Comparison of ENCODE assay signal across 19 cellular contexts in genomic region chr16:56469748-56470147, GRCh38. TPM values are rescaled to one million over a fixed set of nuclear protein-coding genes. Genes with fewer than 3 reads are reported as not detected.
DNase-seq lines count a peak whose midpoint lies in the region; ATAC-seq, FAIRE-seq and TF ChIP-seq lines count a peak whose summit lies in the region.
"Had no signal": no experiment of that assay in that cellular context is flagged by ENCODE, and none has a peak within 500 bp of the region (broad histone marks: within the 10 kb centered on the region; RNA-seq: fewer than 3 reads in every experiment).

No MANE protein-coding gene starts in this region.

- H3K4me3 ChIP-seq in keratinocyte (ENCODE audit: control insufficient read depth in 2 of 3, extremely low read depth in 1 of 3, insufficient read depth in 2 of 3, low read depth in 1 of 3, low read length in 3 of 3): no peak overlapping the region
- H3K4me3 ChIP-seq: BLaER1, HAP-1 had no signal

- no peak for DNase-seq in activated CD8-positive, alpha-beta T cell treated with anti-CD3 and anti-CD28 coated beads for 36 hours
- no peak for DNase-seq in activated CD8-positive, alpha-beta T cell treated with anti-CD3 and anti-CD28 coated beads, Interleukin-2, amount 10 ng/mL, durations not matched to agents 7 days and 5 days
- DNase-seq in epithelial cell of prostate (ENCODE audit: low read depth, low spot score) (no peak), keratinocyte (ENCODE audit: low read depth, low spot score) (no peak), type B pancreatic cell (ENCODE audit: extremely low spot score, unreplicated experiment) (no peak), cerebellar cortex (ENCODE audit: low spot score) (no peak), HCEC 1CT (no peak), ecto neural progenitor cell (ENCODE audit: low spot score) (no peak)
- DNase-seq: AML-193; CD4-positive, CD25-positive, alpha-beta regulatory T cell; DMS53; GF-D8; HFFc6 had no signal

- H3K4me1 ChIP-seq in keratinocyte (ENCODE audit: control insufficient read depth, extremely low read depth, insufficient read depth, low read length): peaks cover 12% of the 10 kb centered on the region
- H3K4me1 ChIP-seq: BLaER1, HAP-1 had no signal

- dilution Hi-C loops in keratinocyte (cut with MboI; ENCODE audit: extremely low pct_ligation_motif_present, low sequenced_read_pairs): no loop called here

- peak overlapping the region; percentile 23 for H3K4me2 ChIP-seq in keratinocyte (ENCODE audit: control insufficient read depth, extremely low read depth, insufficient read depth, low read depth, low read length)
- H3K4me2 ChIP-seq: BLaER1 had no signal

- H3K9ac ChIP-seq in keratinocyte (ENCODE audit: control insufficient read depth, extremely low read depth, insufficient read depth, low read length): no peak overlapping the region
- H3K9ac ChIP-seq: BLaER1 had no signal

- CTCF ChIA-PET in activated CD8-positive, alpha-beta T cell treated with anti-CD3 and anti-CD28 coated beads for 36 hours (lab: Charles Lee): no interaction called here
- CTCF ChIA-PET in activated CD8-positive, alpha-beta T cell treated with anti-CD3 and anti-CD28 coated beads, Interleukin-2, amount 10 ng/mL, durations not matched to agents 7 days and 5 days (lab: Charles Lee): no interaction called here

- H3K27me3 Mint-ChIP-seq in activated CD8-positive, alpha-beta T cell treated with anti-CD3 and anti-CD28 coated beads for 36 hours: no peaks in the 10 kb centered on the region
- H3K27me3 Mint-ChIP-seq in activated CD8-positive, alpha-beta T cell treated with anti-CD3 and anti-CD28 coated beads, Interleukin-2, amount 10 ng/mL, durations not matched to agents 7 days and 5 days (ENCODE audit: low read depth): no peaks in the 10 kb centered on the region
- no peaks in the 10 kb centered on the region for H3K27me3 Mint-ChIP-seq in type B pancreatic cell
- H3K27me3 Mint-ChIP-seq: CD4-positive, CD25-positive, alpha-beta regulatory T cell had no signal

- no peaks in the 10 kb centered on the region for H3K79me2 ChIP-seq in keratinocyte (ENCODE audit: control insufficient read depth, insufficient read depth, low read length)

- H3K36me3 ChIP-seq in keratinocyte (ENCODE audit: control insufficient read depth in 2 of 2, extremely low read depth in 1 of 2, insufficient read depth in 2 of 2, low read length in 2 of 2): peaks cover 33 to 54% of the 10 kb centered on the region in 2 experiments

- no peaks in the 10 kb centered on the region for H3K4me1 Mint-ChIP-seq in activated CD8-positive, alpha-beta T cell treated with anti-CD3 and anti-CD28 coated beads for 36 hours (ENCODE audit: low read depth)
- H3K4me1 Mint-ChIP-seq in activated CD8-positive, alpha-beta T cell treated with anti-CD3 and anti-CD28 coated beads, Interleukin-2, amount 10 ng/mL, durations not matched to agents 7 days and 5 days (ENCODE audit: low read depth): no peaks in the 10 kb centered on the region
- H3K4me1 Mint-ChIP-seq in type B pancreatic cell (ENCODE audit: unreplicated experiment): peaks cover 3% of the 10 kb centered on the region

- H4K20me1 ChIP-seq in keratinocyte (ENCODE audit: control insufficient read depth, extremely low read depth, insufficient read depth, low read length): peaks cover 4% of the 10 kb centered on the region
- H4K20me1 ChIP-seq: BLaER1 had no signal

- no peaks in the 10 kb centered on the region for H3K9me3 ChIP-seq in keratinocyte (ENCODE audit: control insufficient read depth, low read depth, low read length)
- H3K9me3 ChIP-seq: BLaER1, HAP-1 had no signal

- no peaks in the 10 kb centered on the region for H3K9me3 Mint-ChIP-seq in activated CD8-positive, alpha-beta T cell treated with anti-CD3 and anti-CD28 coated beads for 36 hours
- H3K9me3 Mint-ChIP-seq in activated CD8-positive, alpha-beta T cell treated with anti-CD3 and anti-CD28 coated beads, Interleukin-2, amount 10 ng/mL, durations not matched to agents 7 days and 5 days (ENCODE audit: insufficient read depth): no peaks in the 10 kb centered on the region
- H3K9me3 Mint-ChIP-seq in type B pancreatic cell: no peaks in the 10 kb centered on the region
- H3K9me3 Mint-ChIP-seq: CD4-positive, CD25-positive, alpha-beta regulatory T cell; HFFc6 had no signal

- intact Hi-C loops in activated CD8-positive, alpha-beta T cell treated with anti-CD3 and anti-CD28 coated beads for 36 hours (cut with micrococcal nuclease): no loop called here

- peaks cover 52% of the 10 kb centered on the region for H3K36me3 Mint-ChIP-seq in activated CD8-positive, alpha-beta T cell treated with anti-CD3 and anti-CD28 coated beads for 36 hours (ENCODE audit: low read depth)
- H3K36me3 Mint-ChIP-seq in activated CD8-positive, alpha-beta T cell treated with anti-CD3 and anti-CD28 coated beads, Interleukin-2, amount 10 ng/mL, durations not matched to agents 7 days and 5 days (ENCODE audit: low read depth): peaks cover 63% of the 10 kb centered on the region
- H3K36me3 Mint-ChIP-seq in type B pancreatic cell: peaks cover 32% of the 10 kb centered on the region

- H3K27me3 ChIP-seq in keratinocyte (ENCODE audit: control insufficient read depth, extremely low read depth, insufficient read depth, low read length): no peaks in the 10 kb centered on the region
- H3K27me3 ChIP-seq: BLaER1 had no signal

- TF ChIP-seq CTCF in activated CD8-positive, alpha-beta T cell treated with anti-CD3 and anti-CD28 coated beads for 36 hours (IDR thresholded peaks at IDR 0.05): no peak
- TF ChIP-seq CTCF in keratinocyte (optimal IDR thresholded peaks at IDR 0.05 in 1 of 3, IDR thresholded peaks at IDR 0.05 in 1 of 3, conservative IDR thresholded peaks at IDR 0.05 in 1 of 3; ENCODE audit: extremely low read depth in 1 of 3, insufficient read depth in 2 of 3, low read length in 3 of 3) (no peak), type B pancreatic cell (conservative IDR thresholded peaks at IDR 0.05) (no peak)

- H3K27ac Mint-ChIP-seq in activated CD8-positive, alpha-beta T cell treated with anti-CD3 and anti-CD28 coated beads for 36 hours: peak overlapping the region; percentile 13
- H3K27ac Mint-ChIP-seq in activated CD8-positive, alpha-beta T cell treated with anti-CD3 and anti-CD28 coated beads, Interleukin-2, amount 10 ng/mL, durations not matched to agents 7 days and 5 days: no peak overlapping the region
- peak overlapping the region; percentile 92 for H3K27ac Mint-ChIP-seq in type B pancreatic cell
- H3K27ac Mint-ChIP-seq: HFFc6 had no signal

- no peak for ATAC-seq in activated CD8-positive, alpha-beta T cell treated with anti-CD3 and anti-CD28 coated beads for 36 hours
- ATAC-seq in activated CD8-positive, alpha-beta T cell treated with anti-CD3 and anti-CD28 coated beads, Interleukin-2, amount 10 ng/mL, durations not matched to agents 7 days and 5 days: no peak

- H3K4me3 Mint-ChIP-seq in activated CD8-positive, alpha-beta T cell treated with anti-CD3 and anti-CD28 coated beads for 36 hours: no peak overlapping the region
- H3K4me3 Mint-ChIP-seq in activated CD8-positive, alpha-beta T cell treated with anti-CD3 and anti-CD28 coated beads, Interleukin-2, amount 10 ng/mL, durations not matched to agents 7 days and 5 days: no peak overlapping the region
- peak overlapping the region; percentile 80 for H3K4me3 Mint-ChIP-seq in type B pancreatic cell
- H3K4me3 Mint-ChIP-seq: CD4-positive, CD25-positive, alpha-beta regulatory T cell; HFFc6 had no signal

- no peaks in the 10 kb centered on the region for H3K9me1 ChIP-seq in keratinocyte (ENCODE audit: control insufficient read depth, extremely low read depth, insufficient read depth, low read length)

- H3K27ac ChIP-seq in epithelial cell of prostate (peak overlapping the region; percentile 44), keratinocyte (ENCODE audit: control insufficient read depth, insufficient read depth, low read length) (peak overlapping the region; percentile 3)
- H3K27ac ChIP-seq: 22Rv1, BLaER1 had no signal

- POLR2A ChIA-PET in activated CD8-positive, alpha-beta T cell treated with anti-CD3 and anti-CD28 coated beads for 36 hours (lab: Charles Lee): interaction anchor here (0.6 to 1.4 kb wide), 3 partner anchors 9 to 141 kb away, joined by 3 read pairs; no protein-coding TSS in a partner anchor
- POLR2A ChIA-PET in activated CD8-positive, alpha-beta T cell treated with anti-CD3 and anti-CD28 coated beads, Interleukin-2, amount 10 ng/mL, durations not matched to agents 7 days and 5 days (lab: Charles Lee): no interaction called here

- no peak for FAIRE-seq in keratinocyte (lab: Jason Lieb, UNC)
- FAIRE-seq: GM19239, H1, HTR-8/SVneo had no signal

- H2AFZ ChIP-seq in keratinocyte (ENCODE audit: control insufficient read depth, low read length): no peak overlapping the region

RNA-seq across cellular contexts. Expression of gene OGFOD1, which starts 18.4 kb away (rescaled TPM):
- 10 to 100 TPM; 51.0 to 59.2 TPM for total RNA-seq in activated CD8-positive, alpha-beta T cell treated with anti-CD3 and anti-CD28 coated beads for 36 hours
- total RNA-seq in activated CD8-positive, alpha-beta T cell treated with anti-CD3 and anti-CD28 coated beads, Interleukin-2, amount 10 ng/mL, durations not matched to agents 7 days and 5 days: 10 to 100 TPM; 41.8 to 42.0 TPM
- polyA plus RNA-seq in keratinocyte: 47.3 to 112 TPM (median 70.5 TPM) in 3 replicates
- 20.0 TPM for polyA plus RNA-seq in keratinocyte (2011; ENCODE audit: low read depth)
- 71.0 and 81.1 TPM in 2 replicates for polyA plus RNA-seq in keratinocyte (2011; cell fraction: cytosol; rRNA removed)
- 71.5 and 84.5 TPM in 2 replicates for polyA plus RNA-seq in keratinocyte (2011; cell fraction: nucleus; rRNA removed)
- 41.6 and 63.0 TPM in 2 replicates for polyA plus RNA-seq in keratinocyte (2012; ENCODE audit: low replicate concordance)
- polyA minus RNA-seq in keratinocyte: 13.3 to 67.1 TPM (median 42.0 TPM) in 3 replicates
- polyA minus RNA-seq in keratinocyte (2011; cell fraction: cytosol; rRNA and poly(A)+ RNA removed): 39.7 TPM
- polyA minus RNA-seq in keratinocyte (2011; cell fraction: nucleus; rRNA and poly(A)+ RNA removed): 38.3 and 65.9 TPM in 2 replicates
- total RNA-seq in type B pancreatic cell (ENCODE audit: low replicate concordance): 45.9 and 52.2 TPM in 2 replicates

RNA-seq across cellular contexts. Expression of gene NUDT21, which starts 18.6 kb away (rescaled TPM):
- 100 to 1,000 TPM; 296 to 306 TPM for total RNA-seq in activated CD8-positive, alpha-beta T cell treated with anti-CD3 and anti-CD28 coated beads for 36 hours
- total RNA-seq in activated CD8-positive, alpha-beta T cell treated with anti-CD3 and anti-CD28 coated beads, Interleukin-2, amount 10 ng/mL, durations not matched to agents 7 days and 5 days: 100 to 1,000 TPM; 237 TPM
- 59.9 to 98.2 TPM (median 81.5 TPM) in 3 replicates for polyA plus RNA-seq in keratinocyte
- 119 TPM for polyA plus RNA-seq in keratinocyte (2011; ENCODE audit: low read depth)
- polyA plus RNA-seq in keratinocyte (2011; cell fraction: cytosol; rRNA removed): 49.2 and 94.5 TPM in 2 replicates
- 23.4 and 35.7 TPM in 2 replicates for polyA plus RNA-seq in keratinocyte (2011; cell fraction: nucleus; rRNA removed)
- 80.0 and 80.3 TPM in 2 replicates for polyA plus RNA-seq in keratinocyte (2012; ENCODE audit: low replicate concordance)
- polyA minus RNA-seq in keratinocyte: 28.3 to 66.6 TPM (median 39.7 TPM) in 3 replicates
- polyA minus RNA-seq in keratinocyte (2011; cell fraction: cytosol; rRNA and poly(A)+ RNA removed): 53.3 TPM
- polyA minus RNA-seq in keratinocyte (2011; cell fraction: nucleus; rRNA and poly(A)+ RNA removed): 19.2 and 34.7 TPM in 2 replicates
- 139 and 148 TPM in 2 replicates for total RNA-seq in type B pancreatic cell (ENCODE audit: low replicate concordance)

RNA-seq across cellular contexts. Expression of gene AMFR, which starts 44.4 kb away (rescaled TPM):
- 10 to 100 TPM; 35.9 to 41.6 TPM for total RNA-seq in activated CD8-positive, alpha-beta T cell treated with anti-CD3 and anti-CD28 coated beads for 36 hours
- total RNA-seq in activated CD8-positive, alpha-beta T cell treated with anti-CD3 and anti-CD28 coated beads, Interleukin-2, amount 10 ng/mL, durations not matched to agents 7 days and 5 days: 10 to 100 TPM; 39.0 to 47.5 TPM
- 36.9 to 62.1 TPM (median 38.3 TPM) in 3 replicates for polyA plus RNA-seq in keratinocyte
- 54.4 TPM for polyA plus RNA-seq in keratinocyte (2011; ENCODE audit: low read depth)
- 43.4 and 52.3 TPM in 2 replicates for polyA plus RNA-seq in keratinocyte (2011; cell fraction: cytosol; rRNA removed)
- polyA plus RNA-seq in keratinocyte (2011; cell fraction: nucleus; rRNA removed): 58.6 and 64.9 TPM in 2 replicates
- polyA plus RNA-seq in keratinocyte (2012; ENCODE audit: low replicate concordance): 60.0 and 75.0 TPM in 2 replicates
- polyA minus RNA-seq in keratinocyte: 213 to 443 TPM (median 219 TPM) in 3 replicates
- polyA minus RNA-seq in keratinocyte (2011; cell fraction: cytosol; rRNA and poly(A)+ RNA removed): 197 TPM
- 115 and 161 TPM in 2 replicates for polyA minus RNA-seq in keratinocyte (2011; cell fraction: nucleus; rRNA and poly(A)+ RNA removed)
- 65.4 and 86.4 TPM in 2 replicates for total RNA-seq in type B pancreatic cell (ENCODE audit: low replicate concordance)

RNA-seq across cellular contexts. Expression of gene BBS2, which starts 50.1 kb away (rescaled TPM):
- total RNA-seq in activated CD8-positive, alpha-beta T cell treated with anti-CD3 and anti-CD28 coated beads for 36 hours: 10 to 100 TPM; 16.1 to 17.6 TPM
- 1 to 10 TPM; 8.4 to 9.6 TPM for total RNA-seq in activated CD8-positive, alpha-beta T cell treated with anti-CD3 and anti-CD28 coated beads, Interleukin-2, amount 10 ng/mL, durations not matched to agents 7 days and 5 days
- 43.5 to 76.1 TPM (median 62.3 TPM) in 3 replicates for polyA plus RNA-seq in keratinocyte
- 74.2 TPM for polyA plus RNA-seq in keratinocyte (2011; ENCODE audit: low read depth)
- 33.6 and 46.4 TPM in 2 replicates for polyA plus RNA-seq in keratinocyte (2011; cell fraction: cytosol; rRNA removed)
- 117 and 121 TPM in 2 replicates for polyA plus RNA-seq in keratinocyte (2011; cell fraction: nucleus; rRNA removed)
- polyA plus RNA-seq in keratinocyte (2012; ENCODE audit: low replicate concordance): 27.3 and 30.6 TPM in 2 replicates
- polyA minus RNA-seq in keratinocyte: 52.7 to 75.6 TPM (median 52.9 TPM) in 3 replicates
- polyA minus RNA-seq in keratinocyte (2011; cell fraction: cytosol; rRNA and poly(A)+ RNA removed): 30.7 TPM
- polyA minus RNA-seq in keratinocyte (2011; cell fraction: nucleus; rRNA and poly(A)+ RNA removed): 26.2 and 58.7 TPM in 2 replicates
- 37.6 and 39.6 TPM in 2 replicates for total RNA-seq in type B pancreatic cell (ENCODE audit: low replicate concordance)
